In the genomic region with DNA sequence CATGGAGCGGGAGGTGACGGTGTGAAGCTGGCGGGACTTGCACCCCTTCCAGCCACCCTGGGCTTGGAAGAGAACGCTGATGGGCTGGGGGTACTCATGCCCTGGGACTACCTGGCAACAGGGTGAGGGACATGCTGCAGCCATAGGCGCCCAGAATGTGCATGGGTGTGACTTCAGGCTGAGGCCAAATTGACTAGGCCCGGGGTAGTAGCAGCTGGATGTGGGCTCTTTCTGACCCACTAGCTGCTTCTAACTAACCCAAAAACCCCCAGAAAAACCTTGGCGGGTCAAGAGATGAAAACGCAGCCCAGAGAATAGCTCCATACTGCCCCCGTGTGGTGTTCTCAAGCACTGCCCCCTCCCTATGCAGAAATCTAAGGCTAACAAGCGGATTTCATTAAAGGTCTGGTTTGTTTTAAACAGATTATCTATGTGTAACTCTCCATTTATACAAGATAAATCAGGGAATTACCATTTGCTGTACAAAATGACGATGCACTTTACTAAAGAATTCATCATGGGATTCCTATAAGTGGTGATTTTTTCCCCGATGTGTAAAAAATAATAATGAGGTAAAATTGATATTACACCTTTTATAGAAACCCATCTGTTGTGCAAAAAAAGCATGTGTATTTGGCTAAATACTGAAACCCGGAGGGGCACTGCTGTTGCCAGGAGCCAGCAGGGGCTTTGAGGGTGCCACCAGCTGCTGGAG, we compare ENCODE assay signal across 8 cellular contexts. TPM values are rescaled to one million over a fixed set of nuclear protein-coding genes. Genes with fewer than 3 reads are reported as not detected.
DNase-seq lines count a peak whose midpoint lies in the region; ATAC-seq and TF ChIP-seq lines count a peak whose summit lies in the region.

No MANE protein-coding gene starts in this region.

- no peak overlapping the region for H3K4me3 Mint-ChIP-seq in Calu3 (ENCODE audit: low read depth, unreplicated experiment)

- BruUV-seq in Calu3 (replicated peaks; lab: Mats Ljungman, UMichigan): no TSS peak

- peak overlapping the region; percentile 60 for H3K4me3 ChIP-seq in iPS-15b (ENCODE audit: low read depth, low read length)

- CTCF ChIA-PET in Calu3 (lab: Charles Lee): interaction anchor here (0.6 to 2.6 kb wide), 5 partner anchors 12 to 357 kb away, joined by 3 to 14 read pairs (median 4); a partner anchor contains a TSS
- CTCF ChIA-PET in RWPE1 (lab: Yijun Ruan, JAX): interaction anchor here (0.6 to 1.5 kb wide), 9 partner anchors 12 to 204 kb away, joined by 3 to 11 read pairs (median 3); no protein-coding TSS in a partner anchor

- peaks cover 48% of the 10 kb centered on the region for H3K27me3 ChIP-seq in iPS-15b (ENCODE audit: control insufficient read depth, insufficient read depth, low read length)

- TF ChIP-seq CTCF in Calu3 (IDR thresholded peaks at IDR 0.05; ENCODE audit: unreplicated experiment) (peak; percentile 74), RWPE1 (conservative IDR thresholded peaks at IDR 0.05; ENCODE audit: low read depth) (peak; percentile 90)

- H3K9me3 Mint-ChIP-seq in Calu3 (ENCODE audit: low read depth, unreplicated experiment): no peaks in the 10 kb centered on the region

- no peak overlapping the region for H3K9ac ChIP-seq in iPS-15b (ENCODE audit: low read depth, low read length)

- H3K27me3 Mint-ChIP-seq in Calu3 (ENCODE audit: unreplicated experiment): peaks cover 59% of the 10 kb centered on the region

- POLR2A ChIA-PET in RWPE1 (lab: Yijun Ruan, JAX; ENCODE audit: low non-redundant PET): no interaction called here

- H3K36me3 Mint-ChIP-seq in Calu3 (ENCODE audit: insufficient read depth, unreplicated experiment): peaks cover 14% of the 10 kb centered on the region

- no peaks in the 10 kb centered on the region for H3K36me3 ChIP-seq in iPS-15b (ENCODE audit: control insufficient read depth, insufficient read depth, low read length)

- no peaks in the 10 kb centered on the region for H3K9me3 ChIP-seq in iPS-15b (ENCODE audit: control insufficient read depth, insufficient read depth, low read length)

- H3K4me1 ChIP-seq in iPS-15b (ENCODE audit: control insufficient read depth, insufficient read depth, low read length): peaks cover 9% of the 10 kb centered on the region

- H3K4me1 Mint-ChIP-seq in Calu3 (ENCODE audit: low read depth, unreplicated experiment): peaks cover 15% of the 10 kb centered on the region

- intact Hi-C loops in Calu3 (cut with micrococcal nuclease; ENCODE audit: unreplicated experiment): loop anchor here (5.0 kb wide), 1 partner anchor 122 kb away; no protein-coding TSS in a partner anchor

- peak; percentile 59 for DNase-seq in Calu3
- DNase-seq in HK-2 (ENCODE audit: unreplicated experiment): peak; percentile 46
- no peak for DNase-seq in RWPE1 (ENCODE audit: low spot score)
- DNase-seq in stimulated activated CD4-positive, alpha-beta T cell treated with anti-CD3 and anti-CD28 coated beads, Interleukin-12 subunit alpha, Interleukin-12 subunit beta, amount 100 ng/mL, for 48 hours (ENCODE audit: low read depth in 2 of 3, low spot score in 1 of 3): peak; percentile 44 to 73 (median 46)
- DNase-seq in cerebellar nuclear complex (lab: John Stamatoyannopoulos, UW): no peak

- ATAC-seq in GM18870 (IDR thresholded peaks at IDR 0.05; ENCODE audit: unreplicated experiment): no peak

- no peak overlapping the region for H3K27ac Mint-ChIP-seq in Calu3 (ENCODE audit: unreplicated experiment)

- H3K27ac ChIP-seq in RWPE1: no peak overlapping the region
- H3K27ac ChIP-seq in angular gyrus (ENCODE audit: low read depth, low read length): peak overlapping the region; percentile 64

RNA-seq across cellular contexts. Expression of a gene that starts 4.2 kb away (rescaled TPM):
- 2.3 and 4.1 TPM in 2 replicates for total RNA-seq in Calu3 (2022)

RNA-seq across cellular contexts. Expression of a gene that starts 12.0 kb away (rescaled TPM):
- 48.1 and 51.3 TPM in 2 replicates for total RNA-seq in Calu3 (2022)

RNA-seq across cellular contexts. Expression of a gene that starts 17.3 kb away (rescaled TPM):
- total RNA-seq in Calu3 (2022): 43.0 and 49.7 TPM in 2 replicates

RNA-seq across cellular contexts. Expression of a gene that starts 34.0 kb away (rescaled TPM):
- not detected in 2 replicates for total RNA-seq in Calu3 (2022)

RNA-seq across cellular contexts. Expression of a gene that starts 57.3 kb away (rescaled TPM):
- total RNA-seq in Calu3 (2022): not detected in 2 replicates

Comparison
In these comparisons a context has a peak if more than half of its experiments do, and no peak if none do; other contexts are left out.
1. DNase-seq: peak in Calu3 (single experiment), HK-2 (single experiment) and stimulated activated CD4-positive, alpha-beta T cell treated with anti-CD3 and anti-CD28 coated beads, Interleukin-12 subunit alpha, Interleukin-12 subunit beta, amount 100 ng/mL, for 48 hours (3 of 3); none in RWPE1 (single experiment) and cerebellar nuclear complex (0 of 2).